Comparison of ENCODE assay signal across 8 cellular contexts in genomic region chr11:10322830-10323792, GRCh38. TPM values are rescaled to one million over a fixed set of nuclear protein-coding genes. Genes with fewer than 3 reads are reported as not detected.
DNase-seq lines count a peak whose midpoint lies in the region; ATAC-seq, FAIRE-seq and TF ChIP-seq lines count a peak whose summit lies in the region.

No MANE protein-coding gene starts in this region.

- CTCF ChIA-PET in CD4-positive, alpha-beta T cell (lab: Charles Lee) = interaction anchor here (1.0 to 1.6 kb wide), 4 partner anchors 15 to 116 kb away, joined by 3 to 6 read pairs (median 4); no protein-coding TSS in a partner anchor

- POLR2A ChIA-PET in CD4-positive, alpha-beta T cell (lab: Charles Lee) = no interaction called here

- H3K36me3 ChIP-seq in mucosa of rectum (ENCODE audit: control insufficient read depth in 2 of 2, insufficient read depth in 2 of 2, low read length in 2 of 2) = no peaks in the 10 kb centered on the region

- no peaks in the 10 kb centered on the region for H3K4me1 Mint-ChIP-seq in CD4-positive, alpha-beta T cell (ENCODE audit: low read depth)
- H3K4me1 Mint-ChIP-seq in type B pancreatic cell (ENCODE audit: unreplicated experiment) = peaks cover 19% of the 10 kb centered on the region

- H3K36me3 Mint-ChIP-seq in CD4-positive, alpha-beta T cell (ENCODE audit: low read depth) = no peaks in the 10 kb centered on the region
- no peaks in the 10 kb centered on the region for H3K36me3 Mint-ChIP-seq in type B pancreatic cell

- H3K9me3 ChIP-seq in CD4-positive, alpha-beta T cell (ENCODE audit: control insufficient read depth, low read length) = no peaks in the 10 kb centered on the region
- no peaks in the 10 kb centered on the region for H3K9me3 ChIP-seq in mucosa of rectum (ENCODE audit: control insufficient read depth in 2 of 2, low read length in 2 of 2)

- intact Hi-C loops in CD4-positive, alpha-beta T cell (cut with DNase I, micrococcal nuclease) = loop anchor here (1.0 to 10.0 kb wide), 7 partner anchors 115 to 788 kb away; no protein-coding TSS in a partner anchor

- H3K9me3 Mint-ChIP-seq in CD4-positive, alpha-beta T cell = no peaks in the 10 kb centered on the region
- H3K9me3 Mint-ChIP-seq in type B pancreatic cell = no peaks in the 10 kb centered on the region

- peak overlapping the region in 1 of 2 donors; percentile 44 for H3K4me3 ChIP-seq in mucosa of rectum (ENCODE audit: low read length in 2 of 2)

- peaks cover 4% of the 10 kb centered on the region for H3K27me3 Mint-ChIP-seq in CD4-positive, alpha-beta T cell
- H3K27me3 Mint-ChIP-seq in type B pancreatic cell = no peaks in the 10 kb centered on the region

- H3K4me1 ChIP-seq in mucosa of rectum (ENCODE audit: control insufficient read depth in 2 of 2, insufficient read depth in 2 of 2, low read length in 2 of 2) = peaks cover 17 to 35% of the 10 kb centered on the region in 2 donors

- no peaks in the 10 kb centered on the region for H3K27me3 ChIP-seq in CD4-positive, alpha-beta T cell (ENCODE audit: control insufficient read depth, insufficient read depth, low read length)
- peaks cover 0 to 2% of the 10 kb centered on the region in 2 donors for H3K27me3 ChIP-seq in mucosa of rectum (ENCODE audit: control insufficient read depth in 2 of 2, insufficient read depth in 2 of 2, low read length in 2 of 2)

- no peak overlapping the region for H3K4me3 Mint-ChIP-seq in CD4-positive, alpha-beta T cell
- peak overlapping the region; percentile 22 for H3K4me3 Mint-ChIP-seq in type B pancreatic cell

- H3K9ac ChIP-seq in mucosa of rectum (ENCODE audit: low read depth in 1 of 2, low read length in 2 of 2) = peak overlapping the region in 1 of 2 donors; percentile 48

- H3K27ac Mint-ChIP-seq in CD4-positive, alpha-beta T cell = no peak overlapping the region
- peak overlapping the region; percentile 86 for H3K27ac Mint-ChIP-seq in type B pancreatic cell

- TF ChIP-seq CTCF in CD4-positive, alpha-beta T cell (IDR thresholded peaks at IDR 0.05) = peak; percentile 80
- TF ChIP-seq CTCF in type B pancreatic cell (conservative IDR thresholded peaks at IDR 0.05) = peak; percentile 77

- FAIRE-seq in endometrium (lab: Jason Lieb, UNC) = peak; percentile 74

- DNase-seq in CD4-positive, alpha-beta T cell = peak in 2 of 10 experiments; percentile 23 to 29
- DNase-seq in NCI-H226 = peak; percentile 55
- peak; percentile 36 to 66 for DNase-seq in activated CD4-positive, alpha-beta T cell treated with anti-CD3 and anti-CD28 coated beads, Interleukin-2, amount 50 U/mL, for 24 hours (ENCODE audit: low read depth in 1 of 2, low spot score in 1 of 2)
- no peak for DNase-seq in type B pancreatic cell (ENCODE audit: extremely low spot score, unreplicated experiment)
- DNase-seq in NCI-H187 treated with DMSO at 0.1 percent for 48 hours (lab: John Stamatoyannopoulos, UW) = no peak

- no peak overlapping the region for H3K27ac ChIP-seq in CD4-positive, alpha-beta T cell (ENCODE audit: low read depth, low read length)
- peak overlapping the region; percentile 29 to 79 for H3K27ac ChIP-seq in mucosa of rectum (ENCODE audit: low read depth in 2 of 2, low read length in 2 of 2)

- peak; percentile 91 for ATAC-seq in CD4-positive, alpha-beta T cell (ENCODE audit: poor library complexity)
- peak; percentile 73 for ATAC-seq in GM21723 (IDR thresholded peaks at IDR 0.05; ENCODE audit: unreplicated experiment)

RNA-seq across cellular contexts. Expression of gene ADM, which starts 18.2 kb away (rescaled TPM):
- 1 to 10 TPM; 1.5 to 1.8 TPM for total RNA-seq in CD4-positive, alpha-beta T cell
- total RNA-seq in type B pancreatic cell (ENCODE audit: low replicate concordance) = 28.8 and 67.2 TPM in 2 replicates

RNA-seq across cellular contexts. Expression of gene SBF2, which starts 29.1 kb away (rescaled TPM):
- 10 to 100 TPM; 14.2 to 15.2 TPM for total RNA-seq in CD4-positive, alpha-beta T cell
- 30.4 and 39.5 TPM in 2 replicates for total RNA-seq in type B pancreatic cell (ENCODE audit: low replicate concordance)

Comparison
In these comparisons a context has a peak if more than half of its experiments do, and no peak if none do; other contexts are left out.
1. DNase-seq: peak in NCI-H226 (single experiment) and activated CD4-positive, alpha-beta T cell treated with anti-CD3 and anti-CD28 coated beads, Interleukin-2, amount 50 U/mL, for 24 hours (2 of 2); none in type B pancreatic cell (single experiment) and NCI-H187 treated with DMSO at 0.1 percent for 48 hours (single experiment).
2. RNA of gene ADM, which starts 18.2 kb away (total RNA-seq): 28.8 to 67.2 TPM in type B pancreatic cell; 1.5 to 1.8 TPM in CD4-positive, alpha-beta T cell; every median in the first group is over 10 times any median in the second.